Comparison of ENCODE assay signal across 12 cellular contexts in the genomic region with DNA sequence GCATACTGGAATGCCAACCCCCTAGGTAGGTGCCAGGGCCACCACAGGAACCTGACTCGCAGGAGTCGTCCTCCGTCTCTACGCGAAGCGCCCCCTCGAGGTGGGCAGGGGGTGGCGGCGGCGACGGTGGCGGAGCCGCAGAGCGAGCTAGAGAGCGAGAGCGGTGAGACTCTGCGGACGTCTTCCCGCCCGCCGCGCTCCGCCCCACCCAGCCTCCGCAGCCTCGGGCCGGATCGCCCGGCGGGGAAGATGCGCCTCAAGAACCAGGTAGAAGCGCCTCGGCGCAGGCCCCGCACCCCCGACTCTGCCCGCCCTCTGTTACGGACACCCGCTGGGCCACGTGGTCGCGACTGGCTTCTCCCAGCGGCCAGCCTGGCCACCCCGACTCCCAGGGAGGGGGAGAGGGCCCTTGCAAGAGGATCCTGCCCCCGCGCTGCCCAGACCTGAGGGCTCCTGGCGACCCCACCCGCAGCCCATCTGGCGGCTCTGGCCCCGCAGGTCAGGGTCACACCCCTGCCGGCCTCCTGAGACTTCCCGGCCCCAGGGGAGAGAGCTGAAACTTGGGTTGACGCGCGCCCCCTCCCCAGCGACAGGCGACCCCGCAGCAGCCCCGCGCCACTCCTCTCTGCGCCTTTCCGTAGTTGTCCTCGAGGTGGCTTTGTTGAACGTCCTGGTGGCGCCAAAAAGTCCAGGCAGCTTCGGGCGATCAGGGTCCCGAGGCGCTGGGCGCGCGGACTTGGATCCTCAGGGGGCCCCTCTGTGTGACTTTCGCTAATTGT. TPM values are rescaled to one million over a fixed set of nuclear protein-coding genes. Genes with fewer than 3 reads are reported as not detected.
A peak's percentile ranks its signal among the peaks of the same experiment; 100 is the strongest.
DNase-seq lines count a peak whose midpoint lies in the region; ATAC-seq and TF ChIP-seq lines count a peak whose summit lies in the region.
"Had no signal": no experiment of that assay in that cellular context is flagged by ENCODE, and none has a peak within 500 bp of the region (broad histone marks: within the 10 kb centered on the region; RNA-seq: fewer than 3 reads in every experiment).

No MANE protein-coding gene starts in this region.

- DNase-seq in stimulated activated CD4-positive, alpha-beta T cell treated with anti-CD3 and anti-CD28 coated beads, Interleukin-1b, Interleukin-23, amount 100 ng/mL, for 48 hours: peak; percentile 4
- no peak for DNase-seq in stimulated activated CD4-positive, alpha-beta T cell treated with anti-CD3 and anti-CD28 coated beads, Interleukin-4, amount 100 ng/mL, for 4 hours
- DNase-seq in coronary artery (ENCODE audit: low spot score): peak; percentile 69
- peak; percentile 5 to 22 for DNase-seq in left colon
- DNase-seq in H4 (ENCODE audit: low spot score): no peak
- DNase-seq in activated gamma-delta T cell (lab: John Stamatoyannopoulos, UW): no peak
- no peak for DNase-seq in prostate gland (ENCODE audit: low spot score)
- DNase-seq: CD8-positive, alpha-beta T cell; NCI-H1694; transverse colon had no signal

- intact Hi-C loops in left colon (cut with DNase I, micrococcal nuclease) (no loop called here), prostate gland (cut with DNase I) (no loop called here)

- TF ChIP-seq POLR2A in prostate gland (IDR thresholded peaks at IDR 0.05): no peak

- TF ChIP-seq CTCF in coronary artery (IDR thresholded peaks at IDR 0.05) (no peak), prostate gland (IDR thresholded peaks at IDR 0.05) (no peak)

- WGBS in prostate gland: 4% methylated on average over 64 of the region's 72 CpGs

- no peaks in the 10 kb centered on the region for H3K9me3 ChIP-seq in prostate gland
- H3K9me3 ChIP-seq: transverse colon had no signal

- H3K27ac ChIP-seq in coronary artery: no peak overlapping the region
- H3K27ac ChIP-seq in prostate gland: no peak overlapping the region
- H3K27ac ChIP-seq: transverse colon had no signal

- H3K4me1 ChIP-seq in prostate gland (replicated peaks): no peaks in the 10 kb centered on the region

- ATAC-seq in left colon (peak; percentile 16), GM19395 (IDR thresholded peaks at IDR 0.05; ENCODE audit: unreplicated experiment) (no peak)
- ATAC-seq: CD8-positive, alpha-beta T cell had no signal

- no peaks in the 10 kb centered on the region for H3K36me3 ChIP-seq in prostate gland
- H3K36me3 ChIP-seq: transverse colon had no signal

- H3K4me3 ChIP-seq in coronary artery (peak overlapping the region; percentile 56), prostate gland (peak overlapping the region in 1 of 2 donors; percentile 7)

- H3K27me3 ChIP-seq in prostate gland (replicated peaks; ENCODE audit: insufficient read depth): peaks cover 4% of the 10 kb centered on the region

RNA-seq across cellular contexts. Expression of a gene that starts 24.4 kb away (rescaled TPM):
- total RNA-seq in left colon (under 1 TPM in 1 of 2 donors, not detected in 1; 0.47 TPM), prostate gland (1 to 10 TPM in 1 of 2 donors, under 1 TPM in 1; 0.82 to 2.7 TPM)
- 0.35 TPM in 1 of 2 replicates, not detected in the other for total RNA-seq in H4 (2014; rRNA removed; shearing (Covaris generic))
- total RNA-seq: T-helper 2 cell treated with Interferon-gamma antibody and Interleukin-4, amounts not matched to agents 100 ng/mL and 5 ng/mL, for 36 hours had no signal

Comparison
In these comparisons a context has a peak if more than half of its experiments do, and no peak if none do; other contexts are left out.
1. DNase-seq: peak in stimulated activated CD4-positive, alpha-beta T cell treated with anti-CD3 and anti-CD28 coated beads, Interleukin-1b, Interleukin-23, amount 100 ng/mL, for 48 hours (single experiment), coronary artery (single experiment) and left colon (2 of 2); none in stimulated activated CD4-positive, alpha-beta T cell treated with anti-CD3 and anti-CD28 coated beads, Interleukin-4, amount 100 ng/mL, for 4 hours (0 of 2), H4 (single experiment), activated gamma-delta T cell (single experiment) and prostate gland (single experiment).